8 cellular contexts compared by ENCODE assay signal in the genomic region with DNA sequence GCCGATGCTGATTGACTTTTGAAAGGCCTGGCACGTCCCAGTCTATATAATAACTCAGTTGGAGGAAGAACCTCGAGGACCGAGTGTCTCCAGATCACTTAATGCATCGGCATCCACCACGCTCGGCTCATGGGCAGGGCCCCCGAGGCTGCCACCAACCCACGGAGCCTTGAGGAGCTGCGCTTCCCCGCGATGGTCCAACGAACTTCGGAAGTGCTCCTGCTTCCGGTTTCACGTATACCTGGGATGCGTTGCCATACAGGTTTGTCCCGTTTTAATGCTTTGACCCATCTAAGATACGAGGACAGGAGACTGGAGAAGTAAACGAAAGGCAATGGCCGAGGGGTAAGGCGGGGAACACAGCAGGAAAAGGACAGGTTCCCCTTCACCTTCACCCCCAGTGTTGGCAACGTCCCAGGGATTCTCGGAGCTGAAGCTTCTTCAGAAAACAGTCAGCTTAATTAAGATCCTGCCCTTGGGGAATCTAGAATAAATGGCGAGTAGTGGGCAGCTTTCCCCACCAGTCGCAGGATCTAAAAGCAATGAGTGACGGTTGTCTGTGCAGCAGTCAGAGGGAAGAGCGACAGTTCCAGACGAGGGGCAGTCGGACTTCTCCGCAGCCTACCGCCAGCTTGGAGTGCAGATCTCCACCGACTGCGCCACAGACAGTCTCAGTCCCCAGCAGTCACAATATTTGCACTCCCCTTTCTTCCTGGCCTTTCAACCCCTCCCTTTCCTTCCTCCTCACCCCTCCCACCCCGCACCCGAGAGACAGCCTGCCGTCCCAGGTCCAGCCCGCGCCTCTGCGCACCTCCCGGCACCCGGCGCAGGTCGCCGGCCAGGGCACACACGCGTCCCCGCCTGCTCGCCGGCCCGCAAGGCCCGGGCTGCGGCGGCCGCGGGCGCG. TPM values are rescaled to one million over a fixed set of nuclear protein-coding genes. Genes with fewer than 3 reads are reported as not detected.
A peak's percentile ranks its signal among the peaks of the same experiment; 100 is the strongest.
DNase-seq lines count a peak whose midpoint lies in the region; ATAC-seq, FAIRE-seq and TF ChIP-seq lines count a peak whose summit lies in the region.

No MANE protein-coding gene starts in this region.

- ATAC-seq in GM19455 (IDR thresholded peaks at IDR 0.05; ENCODE audit: unreplicated experiment) (peak; percentile 64), HG03460 (IDR thresholded peaks at IDR 0.05; ENCODE audit: unreplicated experiment) (peak; percentile 70)

- H3K4me3 ChIP-seq in Caco-2 (ENCODE audit: low read depth, low read length), result peak overlapping the region; percentile 50

- H3K4me3 Mint-ChIP-seq in Caco-2 (ENCODE audit: unreplicated experiment) (peak overlapping the region; percentile 98), nephron (peak overlapping the region; percentile 87 to 89 (median 87))
- H3K4me3 Mint-ChIP-seq in dendritic cell treated with granulocyte-macrophage colony-stimulating factor and Interleukin-4, amounts not matched to agents 40 ng/mL and 50 ng/mL, for 4 days, result peak overlapping the region; percentile 83

- BruUV-seq in Caco-2 (replicated peaks; lab: Mats Ljungman, UMichigan), result TSS peak; percentile 89

- H3K27me3 ChIP-seq in Caco-2 (replicated peaks; ENCODE audit: control insufficient read depth, insufficient read depth, low read length), result no peaks in the 10 kb centered on the region

- H3K9me3 Mint-ChIP-seq in Caco-2 (ENCODE audit: unreplicated experiment), result no peaks in the 10 kb centered on the region
- H3K9me3 Mint-ChIP-seq in dendritic cell treated with granulocyte-macrophage colony-stimulating factor and Interleukin-4, amounts not matched to agents 40 ng/mL and 50 ng/mL, for 4 days, result no peaks in the 10 kb centered on the region
- H3K9me3 Mint-ChIP-seq in nephron, result peaks cover 3% of the 10 kb centered on the region

- H3K27ac Mint-ChIP-seq in Caco-2 (ENCODE audit: unreplicated experiment), result peak overlapping the region; percentile 82
- no peak overlapping the region for H3K27ac Mint-ChIP-seq in dendritic cell treated with granulocyte-macrophage colony-stimulating factor and Interleukin-4, amounts not matched to agents 40 ng/mL and 50 ng/mL, for 4 days
- H3K27ac Mint-ChIP-seq in nephron, result no peak overlapping the region

- no peaks in the 10 kb centered on the region for H3K36me3 ChIP-seq in Caco-2 (ENCODE audit: control insufficient read depth, insufficient read depth, low read length)

- CTCF ChIA-PET in Caco-2 (lab: Charles Lee), result interaction anchor here (0.7 to 1.6 kb wide), 3 partner anchors 11 to 457 kb away, joined by 3 to 7 read pairs (median 4); partner anchors contain the start of gene SP8

- DNase-seq in Caco-2, result peak; percentile 48 to 72
- peak; percentile 44 for DNase-seq in RCC 7860 (ENCODE audit: low spot score)
- DNase-seq in islet precursor cell, result no peak
- DNase-seq in NCI-H128 (lab: John Stamatoyannopoulos, UW; ENCODE audit: unreplicated experiment), result no peak

- H3K4me1 ChIP-seq in Caco-2, result no peaks in the 10 kb centered on the region; the same call in 1 of the 2 replicates

- TF ChIP-seq CTCF in Caco-2 (IDR thresholded peaks at IDR 0.05; ENCODE audit: insufficient read depth in 1 of 2, low read depth in 1 of 2, low read length in 1 of 2, severe bottlenecking in 1 of 2, unreplicated experiment in 1 of 2), result no peak
- TF ChIP-seq CTCF in nephron (IDR thresholded peaks at IDR 0.05; ENCODE audit: unreplicated experiment in 3 of 3), result no peak

- intact Hi-C loops in Caco-2 (cut with micrococcal nuclease; ENCODE audit: unreplicated experiment), result loop anchor here (1.0 kb wide), 1 partner anchor 10 kb away; no protein-coding TSS in a partner anchor
- intact Hi-C loops in dendritic cell treated with granulocyte-macrophage colony-stimulating factor and Interleukin-4, amounts not matched to agents 40 ng/mL and 50 ng/mL, for 4 days (cut with micrococcal nuclease), result no loop called here

- POLR2A ChIA-PET in Caco-2 (lab: Charles Lee), result interaction anchor here (0.6 to 1.6 kb wide), 2 partner anchors 11 to 58 kb away, joined by 4 to 17 read pairs; partner anchors contain the start of gene SP8

- H3K36me3 Mint-ChIP-seq in Caco-2 (ENCODE audit: insufficient read depth, unreplicated experiment), result no peaks in the 10 kb centered on the region
- no peaks in the 10 kb centered on the region for H3K36me3 Mint-ChIP-seq in dendritic cell treated with granulocyte-macrophage colony-stimulating factor and Interleukin-4, amounts not matched to agents 40 ng/mL and 50 ng/mL, for 4 days (ENCODE audit: low read depth)
- no peaks in the 10 kb centered on the region for H3K36me3 Mint-ChIP-seq in nephron (ENCODE audit: low read depth)

- no peaks in the 10 kb centered on the region for H3K9me3 ChIP-seq in Caco-2

- H3K27me3 Mint-ChIP-seq in Caco-2 (ENCODE audit: insufficient read depth, unreplicated experiment) (no peaks in the 10 kb centered on the region), nephron (ENCODE audit: low read depth) (peaks cover 83% of the 10 kb centered on the region)
- peaks cover 68% of the 10 kb centered on the region for H3K27me3 Mint-ChIP-seq in dendritic cell treated with granulocyte-macrophage colony-stimulating factor and Interleukin-4, amounts not matched to agents 40 ng/mL and 50 ng/mL, for 4 days

- H3K4me1 Mint-ChIP-seq in Caco-2 (ENCODE audit: low read depth, unreplicated experiment), result no peaks in the 10 kb centered on the region
- peaks cover 13% of the 10 kb centered on the region for H3K4me1 Mint-ChIP-seq in dendritic cell treated with granulocyte-macrophage colony-stimulating factor and Interleukin-4, amounts not matched to agents 40 ng/mL and 50 ng/mL, for 4 days (ENCODE audit: low read depth)
- H3K4me1 Mint-ChIP-seq in nephron, result peaks cover 12% of the 10 kb centered on the region

- no peak for FAIRE-seq in RCC 7860 (lab: Jason Lieb, UNC)

RNA-seq across cellular contexts. Expression of gene SP8, which starts 10.7 kb away (rescaled TPM):
- total RNA-seq in Caco-2 (2022), result 13.2 and 13.3 TPM in 2 replicates

Comparison
In these comparisons a context has a peak if more than half of its experiments do, and no peak if none do; other contexts are left out.
1. DNase-seq: peak in Caco-2 (2 of 2) and RCC 7860 (single experiment); none in islet precursor cell (single experiment) and NCI-H128 (single experiment).
2. Peak in every context shown above with its lines, with median percentiles within 50 percentile points of each other: H3K4me3 Mint-ChIP-seq.